ENCODE assay signal across 10 cellular contexts in genomic region chr10:102801496-102801895, GRCh38. TPM values are rescaled to one million over a fixed set of nuclear protein-coding genes. Genes with fewer than 3 reads are reported as not detected.
DNase-seq lines count a peak whose midpoint lies in the region; ATAC-seq, FAIRE-seq and TF ChIP-seq lines count a peak whose summit lies in the region.
"Had no signal": no experiment of that assay in that cellular context is flagged by ENCODE, and none has a peak within 500 bp of the region (broad histone marks: within the 10 kb centered on the region; RNA-seq: fewer than 3 reads in every experiment).

No MANE protein-coding gene starts in this region.

- H4K20me1 ChIP-seq in endothelial cell of umbilical vein (replicated peaks; ENCODE audit: control insufficient read depth, extremely low read depth, insufficient read depth, low read length), result no peaks in the 10 kb centered on the region

- intact Hi-C loops in endothelial cell of umbilical vein (cut with micrococcal nuclease), result no loop called here

- H3K79me2 ChIP-seq in endothelial cell of umbilical vein (ENCODE audit: control insufficient read depth, insufficient read depth, low read length), result peaks cover 5% of the 10 kb centered on the region

- no peaks in the 10 kb centered on the region for H3K9me3 Mint-ChIP-seq in stimulated activated naive CD8-positive, alpha-beta T cell treated with anti-CD3 and anti-CD28 coated beads, Interleukin-15, amount 100 ng/mL, for 72 hours

- dilution Hi-C loops in endothelial cell of umbilical vein (cut with MboI; ENCODE audit: extremely low pct_ligation_motif_present, low sequenced_read_pairs), result no loop called here

- DNase-seq in stimulated activated naive CD8-positive, alpha-beta T cell treated with anti-CD3 and anti-CD28 coated beads, Interleukin-15, amount 100 ng/mL, for 72 hours, result no peak
- DNase-seq in stimulated activated naive CD8-positive, alpha-beta T cell treated with anti-CD3 and anti-CD28 coated beads, Interleukin-15, Interleukin-2, amounts not matched to agents 100 U/mL and 50 U/mL, for 24 hours, result no peak
- DNase-seq in endothelial cell of umbilical vein (ENCODE audit: low read depth, low spot score) (peak; percentile 37), NCI-H2227 (lab: John Stamatoyannopoulos, UW; ENCODE audit: unreplicated experiment) (no peak), SKM-1 (lab: John Stamatoyannopoulos, UW; ENCODE audit: unreplicated experiment) (no peak), pons (ENCODE audit: low spot score) (no peak)
- DNase-seq: effector CD4-positive, alpha-beta T cell; IMR-90 had no signal

- peaks cover 3 to 14% of the 10 kb centered on the region in 2 experiments for H3K36me3 ChIP-seq in endothelial cell of umbilical vein (ENCODE audit: control insufficient read depth in 2 of 2, extremely low read depth in 1 of 2, insufficient read depth in 2 of 2, low read length in 2 of 2)
- H3K36me3 ChIP-seq in neutrophil, result peaks cover 49% of the 10 kb centered on the region

- H3K4me1 Mint-ChIP-seq in stimulated activated naive CD8-positive, alpha-beta T cell treated with anti-CD3 and anti-CD28 coated beads, Interleukin-15, amount 100 ng/mL, for 72 hours, result peaks cover 54% of the 10 kb centered on the region

- TF ChIP-seq CTCF in endothelial cell of umbilical vein (IDR thresholded peaks at IDR 0.05; ENCODE audit: extremely low read depth in 1 of 2, insufficient read depth in 1 of 2, low read depth in 1 of 2, low read length in 2 of 2) (no peak), neutrophil (IDR thresholded peaks at IDR 0.05) (no peak)

- POLR2A ChIA-PET in endothelial cell of umbilical vein (lab: Charles Lee), result no interaction called here

- ATAC-seq in stimulated activated naive CD8-positive, alpha-beta T cell treated with anti-CD3 and anti-CD28 coated beads, Interleukin-15, amount 100 ng/mL, for 72 hours, result no peak
- ATAC-seq in stimulated activated naive CD8-positive, alpha-beta T cell treated with anti-CD3 and anti-CD28 coated beads, Interleukin-15, Interleukin-2, amounts not matched to agents 100 U/mL and 50 U/mL, for 24 hours, result no peak
- ATAC-seq in HG03045 (IDR thresholded peaks at IDR 0.05; ENCODE audit: unreplicated experiment), result no peak

- peak overlapping the region; percentile 85 for H3K27ac ChIP-seq in endothelial cell of umbilical vein (ENCODE audit: insufficient read depth, low read depth, low read length)
- peak overlapping the region; percentile 78 for H3K27ac ChIP-seq in neutrophil

- no TSS peak for BruUV-seq in endothelial cell of umbilical vein (replicated peaks; lab: Mats Ljungman, UMichigan)

- H3K27me3 Mint-ChIP-seq in stimulated activated naive CD8-positive, alpha-beta T cell treated with anti-CD3 and anti-CD28 coated beads, Interleukin-15, amount 100 ng/mL, for 72 hours, result no peaks in the 10 kb centered on the region

- H3K4me1 ChIP-seq in endothelial cell of umbilical vein (ENCODE audit: control insufficient read depth, extremely low read depth, insufficient read depth, low read length), result peaks cover 53% of the 10 kb centered on the region
- H3K4me1 ChIP-seq in neutrophil (ENCODE audit: control insufficient read depth in 1 of 2, insufficient read depth in 1 of 2, low read depth in 1 of 2, low read length in 1 of 2), result peaks cover 28 to 31% of the 10 kb centered on the region in 2 experiments

- no peaks in the 10 kb centered on the region for H3K9me1 ChIP-seq in endothelial cell of umbilical vein (replicated peaks; ENCODE audit: control insufficient read depth, extremely low read depth, insufficient read depth, low read length)

- H3K9ac ChIP-seq in endothelial cell of umbilical vein (replicated peaks; ENCODE audit: extremely low read depth, insufficient read depth, low read length), result peak overlapping the region; percentile 55

- FAIRE-seq in endothelial cell of umbilical vein (lab: Jason Lieb, UNC), result no peak

- peak overlapping the region; percentile 19 to 27 for H3K27ac Mint-ChIP-seq in stimulated activated naive CD8-positive, alpha-beta T cell treated with anti-CD3 and anti-CD28 coated beads, Interleukin-15, amount 100 ng/mL, for 72 hours

- H3K4me2 ChIP-seq in endothelial cell of umbilical vein (ENCODE audit: insufficient read depth, low read length), result peak overlapping the region; percentile 75

- no peak overlapping the region for H2AFZ ChIP-seq in endothelial cell of umbilical vein (ENCODE audit: low read depth, low read length)

- CTCF ChIA-PET in endothelial cell of umbilical vein (lab: Charles Lee), result interaction anchor here (1.2 to 2.0 kb wide), 7 partner anchors 14 to 100 kb away, joined by 3 to 11 read pairs (median 5); no protein-coding TSS in a partner anchor

- no peak for TF ChIP-seq POLR2A in endothelial cell of umbilical vein (IDR thresholded peaks at IDR 0.05; ENCODE audit: low read depth, low read length)

- H3K4me3 ChIP-seq in endothelial cell of umbilical vein (replicated peaks in 1 of 3; ENCODE audit: insufficient read depth in 1 of 3, low read depth in 1 of 3, low read length in 3 of 3) (no peak overlapping the region), neutrophil (ENCODE audit: low read depth in 1 of 2, low read length in 1 of 2) (no peak overlapping the region)

- H3K27me3 ChIP-seq in endothelial cell of umbilical vein (ENCODE audit: control insufficient read depth in 2 of 2, insufficient read depth in 2 of 2, low read length in 2 of 2) (no peaks in the 10 kb centered on the region), neutrophil (no peaks in the 10 kb centered on the region)

- H3K9me3 ChIP-seq in endothelial cell of umbilical vein (replicated peaks; ENCODE audit: control insufficient read depth, insufficient read depth, low read length), result no peaks in the 10 kb centered on the region
- no peaks in the 10 kb centered on the region for H3K9me3 ChIP-seq in neutrophil

- peak overlapping the region in 1 of 2 donors; percentile 10 for H3K4me3 Mint-ChIP-seq in stimulated activated naive CD8-positive, alpha-beta T cell treated with anti-CD3 and anti-CD28 coated beads, Interleukin-15, amount 100 ng/mL, for 72 hours

TF ChIP-seq in endothelial cell of umbilical vein, 7 proteins besides CTCF, POLR2A, EP300 and RAD21:
- no peak for TF ChIP-seq GATA2 (IDR thresholded peaks at IDR 0.05; ENCODE audit: insufficient read depth, insufficient read length, low read depth, low read length)
- no peak for TF ChIP-seq JUN (IDR thresholded peaks at IDR 0.05; ENCODE audit: borderline replicate concordance, insufficient read depth, insufficient read length, low read depth)
- no peak for TF ChIP-seq EZH2 (IDR thresholded peaks at IDR 0.05; ENCODE audit: borderline replicate concordance, low read depth, low read length, severe bottlenecking)
- TF ChIP-seq FOS (IDR thresholded peaks at IDR 0.05; ENCODE audit: borderline replicate concordance, insufficient read depth, low read length), result no peak
- TF ChIP-seq POLR2AphosphoS5 (IDR thresholded peaks at IDR 0.05; ENCODE audit: insufficient read depth, low read depth, low read length), result no peak
- no peak for TF ChIP-seq MYC (IDR thresholded peaks at IDR 0.05; ENCODE audit: low read depth, low read length)
- no peak for TF ChIP-seq MAX (IDR thresholded peaks at IDR 0.05; ENCODE audit: insufficient read depth, insufficient read length)

RNA-seq across cellular contexts. Expression of gene CYP17A1, which starts 35.7 kb away (rescaled TPM):
- not detected in 2 replicates for total RNA-seq in endothelial cell of umbilical vein
- polyA plus RNA-seq in endothelial cell of umbilical vein, result not detected in 2 replicates
- not detected in 2 replicates for polyA plus RNA-seq in endothelial cell of umbilical vein (2011; cell fraction: cytosol; rRNA removed)
- not detected in 2 replicates for polyA plus RNA-seq in endothelial cell of umbilical vein (2011; cell fraction: nucleus; rRNA removed)
- polyA plus RNA-seq in endothelial cell of umbilical vein (2012), result not detected in 2 replicates
- not detected in 2 replicates for polyA minus RNA-seq in endothelial cell of umbilical vein
- polyA minus RNA-seq in endothelial cell of umbilical vein (2011; cell fraction: cytosol; rRNA and poly(A)+ RNA removed), result not detected
- polyA minus RNA-seq in endothelial cell of umbilical vein (2011; cell fraction: nucleus; rRNA and poly(A)+ RNA removed), result not detected in 2 replicates
- total RNA-seq: IMR-90 had no signal
- polyA plus RNA-seq: IMR-90 had no signal

RNA-seq across cellular contexts. Expression of gene BORCS7, which starts 52.6 kb away (rescaled TPM):
- total RNA-seq in endothelial cell of umbilical vein, result 16.2 and 16.9 TPM in 2 replicates
- polyA plus RNA-seq in endothelial cell of umbilical vein, result 16.5 and 26.0 TPM in 2 replicates
- polyA plus RNA-seq in endothelial cell of umbilical vein (2011; cell fraction: cytosol; rRNA removed), result 31.4 and 33.6 TPM in 2 replicates
- 11.1 and 12.2 TPM in 2 replicates for polyA plus RNA-seq in endothelial cell of umbilical vein (2011; cell fraction: nucleus; rRNA removed)
- 21.4 and 21.8 TPM in 2 replicates for polyA plus RNA-seq in endothelial cell of umbilical vein (2012)
- polyA minus RNA-seq in endothelial cell of umbilical vein, result 12.5 and 14.9 TPM in 2 replicates
- polyA minus RNA-seq in endothelial cell of umbilical vein (2011; cell fraction: cytosol; rRNA and poly(A)+ RNA removed), result 4.8 TPM
- polyA minus RNA-seq in endothelial cell of umbilical vein (2011; cell fraction: nucleus; rRNA and poly(A)+ RNA removed), result 8.4 and 9.4 TPM in 2 replicates

RNA-seq across cellular contexts. Expression of gene WBP1L, which starts 57.7 kb away (rescaled TPM):
- total RNA-seq in endothelial cell of umbilical vein, result 43.6 and 46.0 TPM in 2 replicates
- 70.3 and 94.1 TPM in 2 replicates for polyA plus RNA-seq in endothelial cell of umbilical vein
- 42.5 and 43.8 TPM in 2 replicates for polyA plus RNA-seq in endothelial cell of umbilical vein (2011; cell fraction: cytosol; rRNA removed)
- polyA plus RNA-seq in endothelial cell of umbilical vein (2011; cell fraction: nucleus; rRNA removed), result 24.0 and 26.9 TPM in 2 replicates
- polyA plus RNA-seq in endothelial cell of umbilical vein (2012), result 39.9 and 52.8 TPM in 2 replicates
- 89.3 and 94.0 TPM in 2 replicates for polyA minus RNA-seq in endothelial cell of umbilical vein
- 11.5 TPM for polyA minus RNA-seq in endothelial cell of umbilical vein (2011; cell fraction: cytosol; rRNA and poly(A)+ RNA removed)
- 22.3 and 22.4 TPM in 2 replicates for polyA minus RNA-seq in endothelial cell of umbilical vein (2011; cell fraction: nucleus; rRNA and poly(A)+ RNA removed)
